In the genomic region with DNA sequence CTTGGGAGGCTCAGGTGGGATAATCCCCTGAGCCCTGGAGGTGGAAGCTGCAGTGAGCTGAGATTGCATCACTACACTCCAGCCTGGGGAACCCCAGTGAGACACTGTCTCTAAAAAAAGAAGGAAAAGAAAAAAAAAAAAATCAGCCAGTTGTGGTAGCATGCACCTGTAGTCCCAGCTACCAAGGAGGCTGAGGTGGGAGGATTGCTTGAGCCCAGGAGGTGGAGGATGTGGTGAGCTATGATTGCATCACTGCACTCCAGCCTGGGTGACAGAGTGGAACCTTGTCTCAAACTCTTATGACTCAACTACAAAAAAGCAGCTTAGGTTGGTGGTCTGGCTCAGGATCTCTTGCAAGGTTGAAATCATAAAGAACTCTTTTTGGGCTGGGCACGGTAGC, we compare ENCODE assay signal across 8 cellular contexts. TPM values are rescaled to one million over a fixed set of nuclear protein-coding genes. Genes with fewer than 3 reads are reported as not detected.
A peak's percentile ranks its signal among the peaks of the same experiment; 100 is the strongest.
DNase-seq lines count a peak whose midpoint lies in the region; ATAC-seq and TF ChIP-seq lines count a peak whose summit lies in the region.

No MANE protein-coding gene starts in this region.

- in situ Hi-C loops in GM13977 (cut with MboI; ENCODE audit: low pct_unique_long_range_greater_than_20kb, low sequenced_read_pairs, unreplicated experiment) = no loop called here

- POLR2A ChIA-PET in WTC11 (lab: Charles Lee) = no interaction called here

- H3K27ac Mint-ChIP-seq in WTC11 = 0 out of 2 replicates have a peak overlapping the region, but pooled peaks have one; percentile 89

- TF ChIP-seq CTCF in GM13977 (IDR thresholded peaks at IDR 0.05; ENCODE audit: extremely low read depth, insufficient read depth, missing control alignments) (no peak), WTC11 (IDR thresholded peaks at IDR 0.05) (no peak)

- H3K9me3 Mint-ChIP-seq in WTC11 = no peaks in the 10 kb centered on the region

- ATAC-seq in WTC11 (no peak), GM21825 (IDR thresholded peaks at IDR 0.05; ENCODE audit: unreplicated experiment) (no peak), GM18870 (IDR thresholded peaks at IDR 0.05; ENCODE audit: unreplicated experiment) (no peak)

- peaks cover 33% of the 10 kb centered on the region for H3K36me3 Mint-ChIP-seq in WTC11

- no peaks in the 10 kb centered on the region for H3K27me3 Mint-ChIP-seq in WTC11 (ENCODE audit: low read depth)

- H3K4me1 Mint-ChIP-seq in WTC11 = peaks cover 4% of the 10 kb centered on the region; the same call in 1 of the 2 replicates

- H3K4me3 Mint-ChIP-seq in WTC11 = no peak overlapping the region

- CTCF ChIA-PET in WTC11 (lab: Charles Lee) = interaction anchor here (2.3 kb wide), 1 partner anchor 37 kb away, joined by 5 read pairs; a partner anchor contains a TSS

- DNase-seq in GM13977 (ENCODE audit: low spot score) (peak; percentile 42), WTC11 (ENCODE audit: low spot score) (no peak), NCI-H2196 (lab: John Stamatoyannopoulos, UW; ENCODE audit: unreplicated experiment) (no peak), NCI-H2107 (lab: John Stamatoyannopoulos, UW) (no peak)
- peak; percentile 5 for DNase-seq in central memory CD4-positive, alpha-beta T cell
- peak; percentile 27 to 40 for DNase-seq in stimulated activated CD4-positive, alpha-beta T cell treated with anti-CD3 and anti-CD28 coated beads, Interleukin-2, amount 100 ng/mL, for 48 hours

TF ChIP-seq in WTC11, 78 proteins besides CTCF, POLR2A, EP300 and RAD21:
- TF ChIP-seq SOX15 (CRISPR knock-in tag; IDR thresholded peaks at IDR 0.05) = no peak
- TF ChIP-seq, protein P1, sequence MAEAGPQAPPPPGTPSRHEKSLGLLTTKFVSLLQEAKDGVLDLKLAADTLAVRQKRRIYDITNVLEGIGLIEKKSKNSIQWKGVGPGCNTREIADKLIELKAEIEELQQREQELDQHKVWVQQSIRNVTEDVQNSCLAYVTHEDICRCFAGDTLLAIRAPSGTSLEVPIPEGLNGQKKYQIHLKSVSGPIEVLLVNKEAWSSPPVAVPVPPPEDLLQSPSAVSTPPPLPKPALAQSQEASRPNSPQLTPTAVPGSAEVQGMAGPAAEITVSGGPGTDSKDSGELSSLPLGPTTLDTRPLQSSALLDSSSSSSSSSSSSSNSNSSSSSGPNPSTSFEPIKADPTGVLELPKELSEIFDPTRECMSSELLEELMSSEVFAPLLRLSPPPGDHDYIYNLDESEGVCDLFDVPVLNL (CRISPR knock-in tag; IDR thresholded peaks at IDR 0.05; ENCODE audit: borderline replicate concordance, low read depth) = no peak
- TF ChIP-seq, protein P2, sequence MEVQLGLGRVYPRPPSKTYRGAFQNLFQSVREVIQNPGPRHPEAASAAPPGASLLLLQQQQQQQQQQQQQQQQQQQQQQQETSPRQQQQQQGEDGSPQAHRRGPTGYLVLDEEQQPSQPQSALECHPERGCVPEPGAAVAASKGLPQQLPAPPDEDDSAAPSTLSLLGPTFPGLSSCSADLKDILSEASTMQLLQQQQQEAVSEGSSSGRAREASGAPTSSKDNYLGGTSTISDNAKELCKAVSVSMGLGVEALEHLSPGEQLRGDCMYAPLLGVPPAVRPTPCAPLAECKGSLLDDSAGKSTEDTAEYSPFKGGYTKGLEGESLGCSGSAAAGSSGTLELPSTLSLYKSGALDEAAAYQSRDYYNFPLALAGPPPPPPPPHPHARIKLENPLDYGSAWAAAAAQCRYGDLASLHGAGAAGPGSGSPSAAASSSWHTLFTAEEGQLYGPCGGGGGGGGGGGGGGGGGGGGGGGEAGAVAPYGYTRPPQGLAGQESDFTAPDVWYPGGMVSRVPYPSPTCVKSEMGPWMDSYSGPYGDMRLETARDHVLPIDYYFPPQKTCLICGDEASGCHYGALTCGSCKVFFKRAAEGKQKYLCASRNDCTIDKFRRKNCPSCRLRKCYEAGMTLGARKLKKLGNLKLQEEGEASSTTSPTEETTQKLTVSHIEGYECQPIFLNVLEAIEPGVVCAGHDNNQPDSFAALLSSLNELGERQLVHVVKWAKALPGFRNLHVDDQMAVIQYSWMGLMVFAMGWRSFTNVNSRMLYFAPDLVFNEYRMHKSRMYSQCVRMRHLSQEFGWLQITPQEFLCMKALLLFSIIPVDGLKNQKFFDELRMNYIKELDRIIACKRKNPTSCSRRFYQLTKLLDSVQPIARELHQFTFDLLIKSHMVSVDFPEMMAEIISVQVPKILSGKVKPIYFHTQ (CRISPR knock-in tag; IDR thresholded peaks at IDR 0.05) = no peak
- no peak for TF ChIP-seq OVOL2 (CRISPR knock-in tag; IDR thresholded peaks at IDR 0.05; ENCODE audit: borderline replicate concordance)

RNA-seq across cellular contexts. Expression of a gene that starts 19.3 kb away (rescaled TPM):
- 305 to 323 TPM (median 321 TPM) in 3 replicates for total RNA-seq in WTC11 (2021)

RNA-seq across cellular contexts. Expression of a gene that starts 34.3 kb away (rescaled TPM):
- 367 to 398 TPM (median 389 TPM) in 3 replicates for total RNA-seq in WTC11 (2021)

RNA-seq across cellular contexts. Expression of a gene that starts 34.7 kb away (rescaled TPM):
- total RNA-seq in WTC11 (2021) = 10.1 to 11.9 TPM (median 11.5 TPM) in 3 replicates

RNA-seq across cellular contexts. Expression of a gene that starts 37.6 kb away (rescaled TPM):
- 29.1 to 38.5 TPM (median 36.6 TPM) in 3 replicates for total RNA-seq in WTC11 (2021)

RNA-seq across cellular contexts. Expression of a gene that starts 44.8 kb away (rescaled TPM):
- 54.6 to 66.6 TPM (median 57.8 TPM) in 3 replicates for total RNA-seq in WTC11 (2021)

Comparison
In these comparisons a context has a peak if more than half of its experiments do, and no peak if none do; other contexts are left out.
1. DNase-seq: peak in GM13977 (single experiment), central memory CD4-positive, alpha-beta T cell (single experiment) and stimulated activated CD4-positive, alpha-beta T cell treated with anti-CD3 and anti-CD28 coated beads, Interleukin-2, amount 100 ng/mL, for 48 hours (2 of 2); none in WTC11 (single experiment), NCI-H2196 (single experiment) and NCI-H2107 (single experiment).